Comparison of ENCODE assay signal across 8 cellular contexts in the genomic region with DNA sequence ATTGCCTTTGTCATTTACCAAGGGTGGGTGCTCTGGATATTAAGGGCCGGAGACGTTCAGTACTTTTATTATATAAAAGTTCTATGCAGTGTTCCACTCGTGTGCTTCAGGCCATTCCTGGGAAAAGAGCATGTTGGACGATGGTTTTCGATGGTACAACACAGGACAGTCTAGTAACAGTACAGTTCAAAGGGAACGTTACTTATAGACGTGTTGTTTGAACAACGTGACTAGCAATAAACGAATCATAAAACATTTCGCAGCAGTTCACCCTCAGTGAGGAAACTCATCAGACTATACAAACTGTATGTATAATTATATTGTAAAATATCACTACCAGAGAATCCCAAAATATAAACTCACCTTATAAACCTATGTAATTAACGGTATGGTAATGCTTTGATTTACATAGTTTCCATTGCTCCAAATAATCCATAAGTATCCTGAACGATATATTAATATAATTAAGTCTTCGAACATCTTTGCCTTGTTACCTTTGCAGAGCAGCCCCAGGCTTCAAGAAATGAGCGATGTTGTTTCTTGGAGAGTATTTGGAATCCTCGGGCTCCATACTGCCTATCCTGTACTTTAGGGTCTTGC. TPM values are rescaled to one million over a fixed set of nuclear protein-coding genes. Genes with fewer than 3 reads are reported as not detected.
DNase-seq lines count a peak whose midpoint lies in the region; ATAC-seq, FAIRE-seq and TF ChIP-seq lines count a peak whose summit lies in the region.

No MANE protein-coding gene starts in this region.

- CTCF ChIA-PET in CD8-positive, alpha-beta T cell (lab: Charles Lee): interaction anchor here (2.1 to 2.2 kb wide), 2 partner anchors 38 to 74 kb away, joined by 5 to 7 read pairs; a partner anchor contains a TSS
- CTCF ChIA-PET in OCI-LY7 (lab: Charles Lee; ENCODE audit: unreplicated experiment) (no interaction called here), endothelial cell of umbilical vein (lab: Charles Lee) (interaction anchor here (1.0 to 2.1 kb wide), 7 partner anchors 10 to 141 kb away, joined by 3 to 9 read pairs (median 3); a partner anchor contains a TSS)

- POLR2A ChIA-PET in CD8-positive, alpha-beta T cell (lab: Charles Lee): interaction anchor here (0.5 to 2.3 kb wide), 14 partner anchors 10 to 360 kb away, joined by 3 to 18 read pairs (median 5); a partner anchor contains a TSS
- POLR2A ChIA-PET in OCI-LY7 (lab: Charles Lee) (interaction anchor here (3.3 kb wide), 1 partner anchor 12 kb away, joined by 21 read pairs; a partner anchor contains a TSS), endothelial cell of umbilical vein (lab: Charles Lee) (interaction anchor here (1.0 to 1.7 kb wide), 5 partner anchors 10 to 88 kb away, joined by 3 to 5 read pairs (median 3); a partner anchor contains a TSS)

- H3K4me2 ChIP-seq in OCI-LY7 (ENCODE audit: low read length): peak overlapping the region; percentile 94
- peak overlapping the region; percentile 88 for H3K4me2 ChIP-seq in endothelial cell of umbilical vein (ENCODE audit: insufficient read depth, low read length)

- H3K27me3 Mint-ChIP-seq in CD8-positive, alpha-beta T cell (ENCODE audit: low read depth): no peaks in the 10 kb centered on the region
- H3K27me3 Mint-ChIP-seq in osteocyte (ENCODE audit: unreplicated experiment): no peaks in the 10 kb centered on the region

- H3K4me1 ChIP-seq in CD8-positive, alpha-beta T cell (ENCODE audit: insufficient read depth, low read length): peaks cover 32% of the 10 kb centered on the region
- H3K4me1 ChIP-seq in OCI-LY7 (ENCODE audit: insufficient read depth, low read length, poor library complexity, severe bottlenecking) (peaks cover 25% of the 10 kb centered on the region), endothelial cell of umbilical vein (ENCODE audit: control insufficient read depth, extremely low read depth, insufficient read depth, low read length) (peaks cover 23% of the 10 kb centered on the region)

- no peaks in the 10 kb centered on the region for H3K27me3 ChIP-seq in CD8-positive, alpha-beta T cell (ENCODE audit: insufficient read depth, low read length)
- no peaks in the 10 kb centered on the region for H3K27me3 ChIP-seq in endothelial cell of umbilical vein (ENCODE audit: control insufficient read depth in 2 of 2, insufficient read depth in 2 of 2, low read length in 2 of 2)

- no peak for DNase-seq in CD8-positive, alpha-beta T cell
- DNase-seq in OCI-LY7 (ENCODE audit: low spot score): no peak
- no peak for DNase-seq in endothelial cell of umbilical vein (ENCODE audit: low read depth, low spot score)
- DNase-seq in osteocyte (ENCODE audit: extremely low spot score, unreplicated experiment): no peak
- no peak for DNase-seq in stimulated activated naive CD4-positive, alpha-beta T cell (lab: John Stamatoyannopoulos, UW)
- DNase-seq in NCI-H146 treated with DMSO at 0.1 percent for 48 hours (lab: John Stamatoyannopoulos, UW; ENCODE audit: unreplicated experiment): no peak
- DNase-seq in NCI-H774 (lab: John Stamatoyannopoulos, UW): no peak
- no peak for DNase-seq in DMS114 treated with DMSO at 0.1 percent for 48 hours (lab: John Stamatoyannopoulos, UW; ENCODE audit: unreplicated experiment)

- TF ChIP-seq POLR2A in endothelial cell of umbilical vein (IDR thresholded peaks at IDR 0.05; ENCODE audit: low read depth, low read length): peak; percentile 23

- H3K4me3 Mint-ChIP-seq in CD8-positive, alpha-beta T cell: peak overlapping the region; percentile 97
- H3K4me3 Mint-ChIP-seq in osteocyte (ENCODE audit: unreplicated experiment): peak overlapping the region; percentile 98

- H3K27ac Mint-ChIP-seq in CD8-positive, alpha-beta T cell: peak overlapping the region; percentile 99
- H3K27ac Mint-ChIP-seq in osteocyte (ENCODE audit: unreplicated experiment): peak overlapping the region; percentile 96

- H3K27ac ChIP-seq in CD8-positive, alpha-beta T cell (ENCODE audit: low read depth, low read length): peak overlapping the region; percentile 81
- H3K27ac ChIP-seq in OCI-LY7 (ENCODE audit: low read depth, low read length, poor library complexity, severe bottlenecking) (peak overlapping the region; percentile 69), endothelial cell of umbilical vein (ENCODE audit: insufficient read depth, low read depth, low read length) (peak overlapping the region; percentile 90)

- no peaks in the 10 kb centered on the region for H3K9me3 Mint-ChIP-seq in CD8-positive, alpha-beta T cell
- no peaks in the 10 kb centered on the region for H3K9me3 Mint-ChIP-seq in osteocyte (ENCODE audit: unreplicated experiment)

- peak overlapping the region; percentile 39; the same call in 1 of the 2 replicates for H2AFZ ChIP-seq in OCI-LY7 (ENCODE audit: low read length)
- H2AFZ ChIP-seq in endothelial cell of umbilical vein (ENCODE audit: low read depth, low read length): peak overlapping the region; percentile 44

- no peaks in the 10 kb centered on the region for H3K9me2 ChIP-seq in OCI-LY7 (ENCODE audit: insufficient read depth, low read length)

- H4K20me1 ChIP-seq in OCI-LY7 (ENCODE audit: insufficient read depth, low read length) (peaks cover 11% of the 10 kb centered on the region; the same call in 1 of the 2 replicates), endothelial cell of umbilical vein (replicated peaks; ENCODE audit: control insufficient read depth, extremely low read depth, insufficient read depth, low read length) (no peaks in the 10 kb centered on the region)

- H3K9me3 ChIP-seq in CD8-positive, alpha-beta T cell (ENCODE audit: low read length): no peaks in the 10 kb centered on the region
- no peaks in the 10 kb centered on the region for H3K9me3 ChIP-seq in OCI-LY7 (ENCODE audit: low read length)
- H3K9me3 ChIP-seq in endothelial cell of umbilical vein (replicated peaks; ENCODE audit: control insufficient read depth, insufficient read depth, low read length): no peaks in the 10 kb centered on the region

- BruUV-seq in OCI-LY7 (replicated peaks; lab: Mats Ljungman, UMichigan) (TSS peak; percentile 89), endothelial cell of umbilical vein (replicated peaks; lab: Mats Ljungman, UMichigan) (TSS peak; percentile 70)

- no peak for FAIRE-seq in endothelial cell of umbilical vein (lab: Jason Lieb, UNC)

- H3K79me2 ChIP-seq in OCI-LY7 (ENCODE audit: insufficient read depth, low read depth, low read length) (peaks cover 68% of the 10 kb centered on the region), endothelial cell of umbilical vein (ENCODE audit: control insufficient read depth, insufficient read depth, low read length) (peaks cover 56% of the 10 kb centered on the region)

- dilution Hi-C loops in endothelial cell of umbilical vein (cut with MboI; ENCODE audit: extremely low pct_ligation_motif_present, low sequenced_read_pairs): no loop called here

- intact Hi-C loops in CD8-positive, alpha-beta T cell (cut with DNase I, micrococcal nuclease): loop anchor here (1.0 to 10.0 kb wide), 9 partner anchors 10 to 861 kb away; a partner anchor contains a TSS
- intact Hi-C loops in OCI-LY7 (cut with micrococcal nuclease; ENCODE audit: unreplicated experiment) (no loop called here), endothelial cell of umbilical vein (cut with micrococcal nuclease) (loop anchor here (1.0 to 2.0 kb wide), 2 partner anchors 10 to 71 kb away; a partner anchor contains a TSS)

- peak overlapping the region; percentile 98 for H3K9ac ChIP-seq in endothelial cell of umbilical vein (replicated peaks; ENCODE audit: extremely low read depth, insufficient read depth, low read length)

- H3K36me3 ChIP-seq in CD8-positive, alpha-beta T cell (ENCODE audit: insufficient read depth, low read length): no peaks in the 10 kb centered on the region
- H3K36me3 ChIP-seq in OCI-LY7 (ENCODE audit: insufficient read depth, low read length): peaks cover 13% of the 10 kb centered on the region
- H3K36me3 ChIP-seq in endothelial cell of umbilical vein (ENCODE audit: control insufficient read depth in 2 of 2, extremely low read depth in 1 of 2, insufficient read depth in 2 of 2, low read length in 2 of 2): no peaks in the 10 kb centered on the region

- no peak for ATAC-seq in CD8-positive, alpha-beta T cell

- no peaks in the 10 kb centered on the region for H3K9me1 ChIP-seq in endothelial cell of umbilical vein (replicated peaks; ENCODE audit: control insufficient read depth, extremely low read depth, insufficient read depth, low read length)

- H3K4me3 ChIP-seq in CD8-positive, alpha-beta T cell (ENCODE audit: low read depth, low read length): peak overlapping the region; percentile 88
- H3K4me3 ChIP-seq in OCI-LY7 (ENCODE audit: low read depth, low read length, poor library complexity, severe bottlenecking) (peak overlapping the region; percentile 78), endothelial cell of umbilical vein (replicated peaks in 1 of 3; ENCODE audit: insufficient read depth in 1 of 3, low read depth in 1 of 3, low read length in 3 of 3) (peak overlapping the region; percentile 58 to 96 (median 95))

- TF ChIP-seq CTCF in CD8-positive, alpha-beta T cell (IDR thresholded peaks at IDR 0.05): no peak
- TF ChIP-seq CTCF in OCI-LY7 (conservative IDR thresholded peaks at IDR 0.05; ENCODE audit: low read length) (no peak), endothelial cell of umbilical vein (IDR thresholded peaks at IDR 0.05; ENCODE audit: extremely low read depth in 1 of 2, insufficient read depth in 1 of 2, low read depth in 1 of 2, low read length in 2 of 2) (no peak), osteocyte (IDR thresholded peaks at IDR 0.05) (no peak)

- H3K4me1 Mint-ChIP-seq in CD8-positive, alpha-beta T cell (ENCODE audit: low read depth): peaks cover 45% of the 10 kb centered on the region
- peaks cover 32% of the 10 kb centered on the region for H3K4me1 Mint-ChIP-seq in osteocyte (ENCODE audit: unreplicated experiment)

- peaks cover 21% of the 10 kb centered on the region for H3K36me3 Mint-ChIP-seq in CD8-positive, alpha-beta T cell
- H3K36me3 Mint-ChIP-seq in osteocyte (ENCODE audit: unreplicated experiment): no peaks in the 10 kb centered on the region

RNA-seq across cellular contexts. Expression of a gene that starts 0.6 kb away (rescaled TPM):
- total RNA-seq in CD8-positive, alpha-beta T cell: 10 to 100 TPM; 62.6 to 66.6 TPM
- total RNA-seq in OCI-LY7 (2014; rRNA removed; shearing (Covaris generic)): 65.7 and 82.3 TPM in 2 replicates
- 126 and 134 TPM in 2 replicates for total RNA-seq in OCI-LY7 (2022)
- total RNA-seq in endothelial cell of umbilical vein: 126 and 135 TPM in 2 replicates
- 25.7 and 37.6 TPM in 2 replicates for polyA plus RNA-seq in endothelial cell of umbilical vein
- 36.0 and 37.3 TPM in 2 replicates for polyA plus RNA-seq in endothelial cell of umbilical vein (2011; cell fraction: cytosol; rRNA removed)
- 60.2 and 64.7 TPM in 2 replicates for polyA plus RNA-seq in endothelial cell of umbilical vein (2011; cell fraction: nucleus; rRNA removed)
- polyA plus RNA-seq in endothelial cell of umbilical vein (2012): 101 and 108 TPM in 2 replicates
- 64.6 and 73.8 TPM in 2 replicates for polyA minus RNA-seq in endothelial cell of umbilical vein
- polyA minus RNA-seq in endothelial cell of umbilical vein (2011; cell fraction: cytosol; rRNA and poly(A)+ RNA removed): 88.1 TPM
- polyA minus RNA-seq in endothelial cell of umbilical vein (2011; cell fraction: nucleus; rRNA and poly(A)+ RNA removed): 54.0 and 57.5 TPM in 2 replicates
- total RNA-seq in osteocyte: 92.4 and 97.9 TPM in 2 replicates

RNA-seq across cellular contexts. Expression of a gene that starts 10.3 kb away (rescaled TPM):
- total RNA-seq in CD8-positive, alpha-beta T cell: 1 to 10 TPM; 8.3 to 8.4 TPM
- total RNA-seq in OCI-LY7 (2014; rRNA removed; shearing (Covaris generic)): 40.8 and 53.1 TPM in 2 replicates
- total RNA-seq in OCI-LY7 (2022) (45.6 and 48.9 TPM in 2 replicates), endothelial cell of umbilical vein (29.0 and 30.8 TPM in 2 replicates), osteocyte (41.3 and 42.2 TPM in 2 replicates)
- 36.5 and 39.1 TPM in 2 replicates for polyA plus RNA-seq in endothelial cell of umbilical vein
- polyA plus RNA-seq in endothelial cell of umbilical vein (2011; cell fraction: cytosol; rRNA removed): 23.9 and 26.3 TPM in 2 replicates
- 21.6 and 23.1 TPM in 2 replicates for polyA plus RNA-seq in endothelial cell of umbilical vein (2011; cell fraction: nucleus; rRNA removed)
- polyA plus RNA-seq in endothelial cell of umbilical vein (2012): 22.9 and 33.4 TPM in 2 replicates
- 36.0 and 40.5 TPM in 2 replicates for polyA minus RNA-seq in endothelial cell of umbilical vein
- polyA minus RNA-seq in endothelial cell of umbilical vein (2011; cell fraction: cytosol; rRNA and poly(A)+ RNA removed): 21.4 TPM
- 11.1 and 17.6 TPM in 2 replicates for polyA minus RNA-seq in endothelial cell of umbilical vein (2011; cell fraction: nucleus; rRNA and poly(A)+ RNA removed)
